ENCODE assay signal across 1 cellular context in the genomic region with DNA sequence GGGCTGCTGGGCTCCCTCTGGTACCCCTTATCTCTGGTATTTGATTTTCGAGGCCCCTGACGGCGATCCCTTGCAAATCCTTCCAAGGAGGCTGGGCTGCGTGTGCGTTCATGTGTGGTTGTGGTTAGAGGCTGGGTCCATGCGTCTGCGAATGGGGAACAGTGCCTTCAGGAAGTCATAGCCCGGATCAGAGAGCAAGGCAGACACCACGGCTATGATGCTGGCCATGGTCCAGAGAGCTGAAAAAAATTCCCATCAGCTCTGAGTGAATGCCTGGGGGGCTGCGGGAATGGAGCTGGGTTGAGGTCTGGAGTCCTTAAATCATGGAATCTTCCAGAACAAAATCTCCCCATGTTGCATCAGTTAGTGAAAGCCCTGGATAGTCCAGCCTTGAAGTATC.
TF ChIP-seq lines count a peak whose summit lies in the region.

No MANE protein-coding gene starts in this region.

TF ChIP-seq in SK-N-SH treated with all-trans-retinoic acid at 6 μM for 48 hours, 23 proteins besides CTCF, POLR2A, EP300 and RAD21 (continued from another document):
- TF ChIP-seq, protein P1, sequence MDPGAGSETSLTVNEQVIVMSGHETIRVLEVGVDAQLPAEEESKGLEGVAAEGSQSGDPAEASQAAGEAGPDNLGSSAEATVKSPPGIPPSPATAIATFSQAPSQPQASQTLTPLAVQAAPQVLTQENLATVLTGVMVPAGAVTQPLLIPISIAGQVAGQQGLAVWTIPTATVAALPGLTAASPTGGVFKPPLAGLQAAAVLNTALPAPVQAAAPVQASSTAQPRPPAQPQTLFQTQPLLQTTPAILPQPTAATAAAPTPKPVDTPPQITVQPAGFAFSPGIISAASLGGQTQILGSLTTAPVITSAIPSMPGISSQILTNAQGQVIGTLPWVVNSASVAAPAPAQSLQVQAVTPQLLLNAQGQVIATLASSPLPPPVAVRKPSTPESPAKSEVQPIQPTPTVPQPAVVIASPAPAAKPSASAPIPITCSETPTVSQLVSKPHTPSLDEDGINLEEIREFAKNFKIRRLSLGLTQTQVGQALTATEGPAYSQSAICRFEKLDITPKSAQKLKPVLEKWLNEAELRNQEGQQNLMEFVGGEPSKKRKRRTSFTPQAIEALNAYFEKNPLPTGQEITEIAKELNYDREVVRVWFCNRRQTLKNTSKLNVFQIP (CRISPR knock-in tag; IDR thresholded peaks at IDR 0.05; ENCODE audit: borderline replicate concordance, low read depth) = no peak
TF ChIP-seq in SK-N-SH treated with all-trans-retinoic acid at 6 μM for 48 hours: peak in this region for 0.
